8 cellular contexts compared by ENCODE assay signal in the genomic region with DNA sequence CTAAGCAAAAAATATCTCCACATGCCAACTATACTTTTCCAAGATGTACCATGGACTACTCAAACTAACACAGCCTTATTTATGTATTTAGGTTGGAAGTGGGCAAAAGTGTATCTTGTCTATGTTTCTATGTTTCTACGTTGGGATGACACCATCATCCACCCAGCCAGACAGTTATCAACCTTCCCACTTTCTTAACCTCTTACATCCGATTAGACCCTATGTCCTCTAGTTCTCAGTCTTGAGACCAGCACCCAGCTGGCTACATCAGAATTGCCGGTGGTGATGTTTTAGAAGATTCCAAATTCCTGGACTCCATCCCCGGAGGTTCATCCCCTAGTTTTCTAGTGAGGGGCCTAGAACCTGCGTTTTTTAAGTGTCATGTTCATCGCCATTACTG. TPM values are rescaled to one million over a fixed set of nuclear protein-coding genes. Genes with fewer than 3 reads are reported as not detected.
DNase-seq lines count a peak whose midpoint lies in the region; ATAC-seq and TF ChIP-seq lines count a peak whose summit lies in the region.

No MANE protein-coding gene starts in this region.

- H3K4me3 ChIP-seq in GM12875 (ENCODE audit: low read depth, low read length), result peak overlapping the region; percentile 55
- peak overlapping the region; percentile 73 to 78 (median 76) for H3K4me3 ChIP-seq in esophagus muscularis mucosa
- peak overlapping the region; percentile 72 to 98 (median 78) for H3K4me3 ChIP-seq in gastrocnemius medialis

- in situ Hi-C loops in gastrocnemius medialis (cut with MboI; ENCODE audit: low sequenced_read_pairs in 4 of 4), result no loop called here

- ATAC-seq in gastrocnemius medialis (no peak), HG03159 (IDR thresholded peaks at IDR 0.05; ENCODE audit: unreplicated experiment) (no peak)

- H3K27ac ChIP-seq in esophagus muscularis mucosa (replicated peaks in 1 of 4) (peak overlapping the region; percentile 89 to 96 (median 92)), gastrocnemius medialis (peak overlapping the region; percentile 90 to 98 (median 92))

- H3K4me1 ChIP-seq in esophagus muscularis mucosa (peaks cover 18 to 35% (median 26%) of the 10 kb centered on the region in 4 donors), gastrocnemius medialis (peaks cover 20 to 31% of the 10 kb centered on the region in 2 donors)

- H3K27me3 ChIP-seq in esophagus muscularis mucosa (no peaks in the 10 kb centered on the region), gastrocnemius medialis (no peaks in the 10 kb centered on the region)

- H3K9me3 ChIP-seq in esophagus muscularis mucosa (no peaks in the 10 kb centered on the region), gastrocnemius medialis (no peaks in the 10 kb centered on the region)

- intact Hi-C loops in esophagus muscularis mucosa (cut with DNase I), result loop anchor here (5.0 kb wide), 1 partner anchor 49 kb away; a partner anchor contains a TSS
- intact Hi-C loops in gastrocnemius medialis (cut with DNase I; ENCODE audit: low total_unique reads), result loop anchor here (5.0 to 10.0 kb wide), 2 partner anchors 269 to 534 kb away; a partner anchor contains a TSS

- no peak for TF ChIP-seq EP300 in esophagus muscularis mucosa (IDR thresholded peaks at IDR 0.05)

- no peaks in the 10 kb centered on the region for H3K36me3 ChIP-seq in esophagus muscularis mucosa
- H3K36me3 ChIP-seq in gastrocnemius medialis, result no peaks in the 10 kb centered on the region

- WGBS in esophagus muscularis mucosa, result 19% methylated on average over 6 of the region's 6 CpGs

- DNase-seq in RKO (ENCODE audit: low spot score) (peak; percentile 21), esophagus muscularis mucosa (ENCODE audit: extremely low spot score) (no peak), gastrocnemius medialis (no peak), COR-L47 (lab: John Stamatoyannopoulos, UW) (no peak)
- DNase-seq in activated CD4-positive, CD25-positive, alpha-beta regulatory T cell treated with anti-CD3 and anti-CD28 coated beads, Interleukin-2, amount 50 U/mL, for 72 hours, result no peak
- no peak for DNase-seq in stimulated activated CD4-positive, alpha-beta T cell treated with anti-CD3 and anti-CD28 coated beads, Interleukin-2, amount 100 ng/mL, for 48 hours

- TF ChIP-seq POLR2A in esophagus muscularis mucosa (IDR thresholded peaks at IDR 0.05; ENCODE audit: low read depth) (no peak), gastrocnemius medialis (IDR thresholded peaks at IDR 0.05) (no peak)

- TF ChIP-seq CTCF in GM12875 (IDR thresholded peaks at IDR 0.05; ENCODE audit: borderline replicate concordance, insufficient read depth, low read depth, low read length) (no peak), esophagus muscularis mucosa (IDR thresholded peaks at IDR 0.05) (no peak), gastrocnemius medialis (IDR thresholded peaks at IDR 0.05 in 4 of 5, conservative IDR thresholded peaks at IDR 0.05 in 1 of 5) (no peak)

RNA-seq across cellular contexts. Expression of a gene that starts 1.0 kb away (rescaled TPM):
- total RNA-seq in esophagus muscularis mucosa, result 1 to 10 TPM; 5.2 to 9.3 (median 6.3) TPM
- 1 to 10 TPM; 2.6 to 4.2 (median 3.3) TPM for total RNA-seq in gastrocnemius medialis

RNA-seq across cellular contexts. Expression of a gene that starts 47.1 kb away (rescaled TPM):
- total RNA-seq in esophagus muscularis mucosa (1 to 10 TPM; 1.7 to 5.1 (median 3.0) TPM), gastrocnemius medialis (1 to 10 TPM; 2.6 to 5.4 (median 3.9) TPM)

RNA-seq across cellular contexts. Expression of a gene that starts 47.7 kb away (rescaled TPM):
- 10 to 100 TPM; 13.3 to 19.5 (median 17.9) TPM for total RNA-seq in esophagus muscularis mucosa
- 10 to 100 TPM; 12.6 to 32.2 (median 24.7) TPM for total RNA-seq in gastrocnemius medialis
